ENCODE assay signal across 8 cellular contexts in genomic region chr6:111823831-111824607, GRCh38. TPM values are rescaled to one million over a fixed set of nuclear protein-coding genes. Genes with fewer than 3 reads are reported as not detected.
DNase-seq lines count a peak whose midpoint lies in the region; ATAC-seq and TF ChIP-seq lines count a peak whose summit lies in the region.

No MANE protein-coding gene starts in this region.

- no peak overlapping the region for H3K4me2 ChIP-seq in GM23338

- no peaks in the 10 kb centered on the region for H3K9me2 ChIP-seq in GM23338 (ENCODE audit: insufficient read depth)

- H3K27ac Mint-ChIP-seq in GM23338 (no peak overlapping the region), immature natural killer cell (peak overlapping the region; percentile 80 to 96 (median 90))
- peak overlapping the region; percentile 85 for H3K27ac Mint-ChIP-seq in activated T-helper 17 cell treated with anti-CD3 and anti-CD28 coated beads, Interleukin-2, amount 50 U/mL, for 72 hours

- H3K9me3 Mint-ChIP-seq in GM23338 (peaks cover 6% of the 10 kb centered on the region; the same call in 1 of the 3 replicates), immature natural killer cell (no peaks in the 10 kb centered on the region)
- no peaks in the 10 kb centered on the region for H3K9me3 Mint-ChIP-seq in activated T-helper 17 cell treated with anti-CD3 and anti-CD28 coated beads, Interleukin-2, amount 50 U/mL, for 72 hours

- H3K36me3 ChIP-seq in GM23338 (ENCODE audit: insufficient read depth) = no peaks in the 10 kb centered on the region; the same call in 1 of the 2 replicates

- peaks cover 4% of the 10 kb centered on the region; the same call in 1 of the 2 replicates for H3K4me1 ChIP-seq in GM23338 (ENCODE audit: insufficient read depth)

- H3K79me2 ChIP-seq in GM23338 (replicated peaks; ENCODE audit: insufficient read depth) = peaks cover 28% of the 10 kb centered on the region

- H3F3A ChIP-seq in GM23338 (replicated peaks; ENCODE audit: low read depth) = no peaks in the 10 kb centered on the region

- H3K27me3 ChIP-seq in GM23338 (ENCODE audit: insufficient read depth) = no peaks in the 10 kb centered on the region

- H3K27ac ChIP-seq in GM23338 (ENCODE audit: low read depth) = 0 out of 2 replicates have a peak overlapping the region, but pooled peaks have one; percentile 24

- no peak overlapping the region for H3K4me3 ChIP-seq in GM23338

- no peak overlapping the region for H2AFZ ChIP-seq in GM23338

- TF ChIP-seq CTCF in GM23338 (conservative IDR thresholded peaks at IDR 0.05; ENCODE audit: low read depth in 2 of 2) = no peak

- H3K27me3 Mint-ChIP-seq in GM23338 (ENCODE audit: insufficient read depth, low read depth, poor library complexity) (no peaks in the 10 kb centered on the region), immature natural killer cell (ENCODE audit: low read depth in 3 of 3) (peaks cover 2 to 7% (median 2%) of the 10 kb centered on the region in 3 donors)
- no peaks in the 10 kb centered on the region for H3K27me3 Mint-ChIP-seq in activated T-helper 17 cell treated with anti-CD3 and anti-CD28 coated beads, Interleukin-2, amount 50 U/mL, for 72 hours

- no peaks in the 10 kb centered on the region; the same call in none of the 2 replicates for H4K20me1 ChIP-seq in GM23338 (replicated peaks; ENCODE audit: insufficient read depth)

- H3K36me3 Mint-ChIP-seq in GM23338 (ENCODE audit: low read depth) = peaks cover 20% of the 10 kb centered on the region
- peaks cover 42% of the 10 kb centered on the region for H3K36me3 Mint-ChIP-seq in activated T-helper 17 cell treated with anti-CD3 and anti-CD28 coated beads, Interleukin-2, amount 50 U/mL, for 72 hours (ENCODE audit: low read depth)
- peaks cover 0 to 12% (median 0%) of the 10 kb centered on the region in 3 donors for H3K36me3 Mint-ChIP-seq in immature natural killer cell

- no peak for ATAC-seq in GM23338
- peak; percentile 63 for ATAC-seq in activated T-helper 17 cell treated with anti-CD3 and anti-CD28 coated beads, Interleukin-2, amount 50 U/mL, for 72 hours (replicated peaks)
- no peak for ATAC-seq in GM21367 (IDR thresholded peaks at IDR 0.05; ENCODE audit: unreplicated experiment)

- H3K4me1 Mint-ChIP-seq in GM23338 = peaks cover 10% of the 10 kb centered on the region; the same call in 2 of the 3 replicates
- peaks cover 56% of the 10 kb centered on the region for H3K4me1 Mint-ChIP-seq in activated T-helper 17 cell treated with anti-CD3 and anti-CD28 coated beads, Interleukin-2, amount 50 U/mL, for 72 hours
- peaks cover 24 to 83% of the 10 kb centered on the region in 2 donors for H3K4me1 Mint-ChIP-seq in immature natural killer cell

- DNase-seq in A172 (ENCODE audit: low spot score) (peak; percentile 54), GM23338 (ENCODE audit: low spot score) (no peak), immature natural killer cell (no peak), NCI-H2029 (lab: John Stamatoyannopoulos, UW) (no peak), NCI-H128 (lab: John Stamatoyannopoulos, UW; ENCODE audit: unreplicated experiment) (no peak), MV-4-11 (lab: John Stamatoyannopoulos, UW) (no peak)

- H3K4me3 Mint-ChIP-seq in GM23338 (no peak overlapping the region), immature natural killer cell (peak overlapping the region; percentile 38 to 77 (median 52))
- peak overlapping the region; percentile 73 for H3K4me3 Mint-ChIP-seq in activated T-helper 17 cell treated with anti-CD3 and anti-CD28 coated beads, Interleukin-2, amount 50 U/mL, for 72 hours

TF ChIP-seq in GM23338, 12 proteins besides CTCF, POLR2A, EP300 and RAD21:
- TF ChIP-seq EZH2 (IDR thresholded peaks at IDR 0.05; ENCODE audit: low read depth, unreplicated experiment) = no peak

RNA-seq across cellular contexts. Expression of gene FYN, which starts 49.2 kb away (rescaled TPM):
- 26.0 and 26.6 TPM in 2 replicates for total RNA-seq in A172 (2014; rRNA removed; shearing (Covaris generic))
- 70.8 and 143 TPM in 2 replicates for total RNA-seq in GM23338 (2014; rRNA removed; shearing (Covaris generic))
- 46.8 and 54.9 TPM in 2 replicates for polyA plus RNA-seq in GM23338 (2016; fragmentation: Nextera tagmentation; extraction: Ambion mirVana)
- total RNA-seq in activated T-helper 17 cell treated with anti-CD3 and anti-CD28 coated beads, Interleukin-2, amount 50 U/mL, for 72 hours = 100 to 1,000 TPM; 139 to 326 TPM
- 100 to 1,000 TPM; 358 to 488 (median 414) TPM for polyA plus RNA-seq in immature natural killer cell
